Comparison of ENCODE assay signal across 1 cellular context in the genomic region with DNA sequence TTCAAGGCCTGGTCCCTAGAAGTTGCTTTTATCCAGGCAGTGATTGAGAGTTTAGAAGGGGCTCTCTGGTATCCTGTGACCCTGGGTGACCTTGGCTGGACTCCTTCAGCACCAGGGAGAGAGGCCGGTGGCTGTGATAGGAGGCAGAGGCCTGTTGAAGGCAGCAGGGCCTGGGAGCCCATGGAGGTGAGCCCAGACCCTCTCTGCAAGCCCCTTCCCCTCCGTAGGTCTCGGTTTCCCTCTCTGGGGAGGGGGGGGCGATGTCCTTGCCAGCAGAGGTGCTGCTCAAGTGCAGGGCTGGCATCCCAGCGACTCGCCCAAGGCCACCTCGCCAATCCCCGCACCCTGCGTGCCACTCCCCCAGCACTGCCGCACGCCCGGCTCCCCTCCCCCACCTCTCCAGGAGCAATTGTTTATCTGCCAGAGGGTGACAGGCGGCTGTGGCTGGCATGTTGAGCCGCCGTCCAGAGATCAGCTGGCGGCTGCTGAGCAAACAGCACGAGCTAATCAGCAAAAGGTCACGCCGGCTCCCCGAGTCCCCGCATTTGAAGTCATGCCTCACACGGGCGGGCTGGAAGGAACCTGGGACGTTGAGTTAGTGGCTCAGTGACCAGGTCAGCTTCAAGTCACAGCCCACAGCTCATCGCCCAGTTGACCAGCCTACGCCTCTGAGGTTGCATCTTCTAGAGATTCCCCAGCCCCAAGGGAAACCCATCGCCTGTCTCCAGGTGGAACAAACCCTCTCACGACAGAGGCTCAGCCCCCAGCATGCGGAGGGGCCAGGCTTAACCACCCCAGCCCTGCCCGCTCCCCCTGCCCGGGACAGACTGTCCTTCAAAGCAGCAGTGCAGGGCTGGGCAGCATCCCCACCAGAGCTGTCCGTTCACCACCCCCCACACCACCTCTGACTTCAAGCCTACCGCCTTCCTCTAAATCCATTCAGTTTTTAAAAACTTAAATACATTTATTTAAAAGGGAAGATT.
TF ChIP-seq lines count a peak whose summit lies in the region.

No MANE protein-coding gene starts in this region.

TF ChIP-seq in HepG2, 621 proteins besides CTCF, POLR2A, EP300 and RAD21 (continued from another document and continues in another):
- TF ChIP-seq ZNF281 (CRISPR knock-in tag; IDR thresholded peaks at IDR 0.05; ENCODE audit: borderline replicate concordance): peak; percentile 100
- TF ChIP-seq ESRRA (CRISPR knock-in tag; IDR thresholded peaks at IDR 0.05; ENCODE audit: low read depth): peak; percentile 91
- no peak; the same call in 1 of the 2 replicates for TF ChIP-seq ZNF572 (CRISPR knock-in tag; IDR thresholded peaks at IDR 0.05)
- no peak for TF ChIP-seq ZNF850 (CRISPR knock-in tag; conservative IDR thresholded peaks at IDR 0.05)
- peak; percentile 23; the same call in 1 of the 2 replicates for TF ChIP-seq ZNF335 (CRISPR knock-in tag; IDR thresholded peaks at IDR 0.05)
- no peak for TF ChIP-seq EZH2 (conservative IDR thresholded peaks at IDR 0.05; ENCODE audit: low read depth, low read length)
- no peak for TF ChIP-seq ZNF547 (CRISPR knock-in tag; IDR thresholded peaks at IDR 0.05)
- no peak for TF ChIP-seq SMARCE1 (IDR thresholded peaks at IDR 0.05; ENCODE audit: borderline replicate concordance)
- no peak for TF ChIP-seq ZNF652 (CRISPR knock-in tag; IDR thresholded peaks at IDR 0.05; ENCODE audit: borderline replicate concordance, low read depth)
- no peak for TF ChIP-seq ATF7 (IDR thresholded peaks at IDR 0.05)
- TF ChIP-seq ATF7 (CRISPR knock-in tag; IDR thresholded peaks at IDR 0.05): peak; percentile 53; the same call in 1 of the 2 replicates
- TF ChIP-seq NBN (conservative IDR thresholded peaks at IDR 0.05): no peak
- no peak for TF ChIP-seq ZNF207 (IDR thresholded peaks at IDR 0.05; ENCODE audit: borderline replicate concordance)
- no peak for TF ChIP-seq PHB2 (IDR thresholded peaks at IDR 0.05; ENCODE audit: partially characterized antibody)
- no peak for TF ChIP-seq HNRNPH1 (optimal IDR thresholded peaks at IDR 0.05; ENCODE audit: low read depth, low read length)
- TF ChIP-seq ZIK1 (CRISPR knock-in tag; IDR thresholded peaks at IDR 0.05; ENCODE audit: borderline replicate concordance, low read depth): no peak; the same call in 1 of the 2 replicates
- TF ChIP-seq, protein P1, sequence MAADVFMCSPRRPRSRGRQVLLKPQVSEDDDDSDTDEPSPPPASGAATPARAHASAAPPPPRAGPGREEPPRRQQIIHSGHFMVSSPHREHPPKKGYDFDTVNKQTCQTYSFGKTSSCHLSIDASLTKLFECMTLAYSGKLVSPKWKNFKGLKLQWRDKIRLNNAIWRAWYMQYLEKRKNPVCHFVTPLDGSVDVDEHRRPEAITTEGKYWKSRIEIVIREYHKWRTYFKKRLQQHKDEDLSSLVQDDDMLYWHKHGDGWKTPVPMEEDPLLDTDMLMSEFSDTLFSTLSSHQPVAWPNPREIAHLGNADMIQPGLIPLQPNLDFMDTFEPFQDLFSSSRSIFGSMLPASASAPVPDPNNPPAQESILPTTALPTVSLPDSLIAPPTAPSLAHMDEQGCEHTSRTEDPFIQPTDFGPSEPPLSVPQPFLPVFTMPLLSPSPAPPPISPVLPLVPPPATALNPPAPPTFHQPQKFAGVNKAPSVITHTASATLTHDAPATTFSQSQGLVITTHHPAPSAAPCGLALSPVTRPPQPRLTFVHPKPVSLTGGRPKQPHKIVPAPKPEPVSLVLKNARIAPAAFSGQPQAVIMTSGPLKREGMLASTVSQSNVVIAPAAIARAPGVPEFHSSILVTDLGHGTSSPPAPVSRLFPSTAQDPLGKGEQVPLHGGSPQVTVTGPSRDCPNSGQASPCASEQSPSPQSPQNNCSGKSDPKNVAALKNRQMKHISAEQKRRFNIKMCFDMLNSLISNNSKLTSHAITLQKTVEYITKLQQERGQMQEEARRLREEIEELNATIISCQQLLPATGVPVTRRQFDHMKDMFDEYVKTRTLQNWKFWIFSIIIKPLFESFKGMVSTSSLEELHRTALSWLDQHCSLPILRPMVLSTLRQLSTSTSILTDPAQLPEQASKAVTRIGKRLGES (CRISPR knock-in tag; IDR thresholded peaks at IDR 0.05; ENCODE audit: borderline replicate concordance): peak; percentile 100
- TF ChIP-seq KLF9 (CRISPR knock-in tag; IDR thresholded peaks at IDR 0.05; ENCODE audit: low read depth): 0 out of 2 replicates have a peak, but pooled peaks have one; percentile 68
- TF ChIP-seq ZNF367 (CRISPR knock-in tag; IDR thresholded peaks at IDR 0.05; ENCODE audit: borderline replicate concordance): peak; percentile 64; the same call in 1 of the 2 replicates
- TF ChIP-seq ZNF605 (CRISPR knock-in tag; IDR thresholded peaks at IDR 0.05): peak; percentile 99
- TF ChIP-seq ZNF761 (CRISPR knock-in tag; conservative IDR thresholded peaks at IDR 0.05): peak; percentile 68; the same call in 1 of the 2 replicates
- peak; percentile 99 for TF ChIP-seq TBX2 (CRISPR knock-in tag; IDR thresholded peaks at IDR 0.05; ENCODE audit: borderline replicate concordance)
- TF ChIP-seq SNAPC4 (CRISPR knock-in tag; IDR thresholded peaks at IDR 0.05): peak; percentile 70; the same call in 1 of the 2 replicates
- TF ChIP-seq ZNF766 (CRISPR knock-in tag; IDR thresholded peaks at IDR 0.05; ENCODE audit: borderline replicate concordance): peak; percentile 78; the same call in 1 of the 2 replicates
- TF ChIP-seq KAT2B (IDR thresholded peaks at IDR 0.05; ENCODE audit: borderline replicate concordance, low read depth, low read length): no peak
- peak; percentile 71; the same call in 1 of the 2 replicates for TF ChIP-seq JUND (CRISPR knock-in tag; IDR thresholded peaks at IDR 0.05)
- TF ChIP-seq ZNF598 (CRISPR knock-in tag; IDR thresholded peaks at IDR 0.05; ENCODE audit: borderline replicate concordance): no peak; the same call in 1 of the 2 replicates
- TF ChIP-seq ZEB1 (IDR thresholded peaks at IDR 0.05; ENCODE audit: insufficient replicate concordance, low read depth): peak; percentile 65
- 0 out of 2 replicates have a peak, but pooled peaks have one; percentile 38 for TF ChIP-seq BRD4 (CRISPR knock-in tag; IDR thresholded peaks at IDR 0.05)
- TF ChIP-seq AGO2 (optimal IDR thresholded peaks at IDR 0.05; ENCODE audit: low read depth, low read length): no peak
- 0 out of 2 replicates have a peak, but pooled peaks have one; percentile 44 for TF ChIP-seq CERS6 (CRISPR knock-in tag; IDR thresholded peaks at IDR 0.05)
- TF ChIP-seq, protein P2, sequence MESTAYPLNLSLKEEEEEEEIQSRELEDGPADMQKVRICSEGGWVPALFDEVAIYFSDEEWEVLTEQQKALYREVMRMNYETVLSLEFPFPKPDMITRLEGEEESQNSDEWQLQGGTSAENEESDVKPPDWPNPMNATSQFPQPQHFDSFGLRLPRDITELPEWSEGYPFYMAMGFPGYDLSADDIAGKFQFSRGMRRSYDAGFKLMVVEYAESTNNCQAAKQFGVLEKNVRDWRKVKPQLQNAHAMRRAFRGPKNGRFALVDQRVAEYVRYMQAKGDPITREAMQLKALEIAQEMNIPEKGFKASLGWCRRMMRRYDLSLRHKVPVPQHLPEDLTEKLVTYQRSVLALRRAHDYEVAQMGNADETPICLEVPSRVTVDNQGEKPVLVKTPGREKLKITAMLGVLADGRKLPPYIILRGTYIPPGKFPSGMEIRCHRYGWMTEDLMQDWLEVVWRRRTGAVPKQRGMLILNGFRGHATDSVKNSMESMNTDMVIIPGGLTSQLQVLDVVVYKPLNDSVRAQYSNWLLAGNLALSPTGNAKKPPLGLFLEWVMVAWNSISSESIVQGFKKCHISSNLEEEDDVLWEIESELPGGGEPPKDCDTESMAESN (CRISPR knock-in tag; conservative IDR thresholded peaks at IDR 0.05): peak; percentile 98
- no peak; the same call in none of the 2 replicates for TF ChIP-seq ZNF543 (CRISPR knock-in tag; IDR thresholded peaks at IDR 0.05)
- TF ChIP-seq JARID2 (CRISPR knock-in tag; IDR thresholded peaks at IDR 0.05; ENCODE audit: insufficient replicate concordance): no peak
- TF ChIP-seq SIN3A (IDR thresholded peaks at IDR 0.05; ENCODE audit: borderline replicate concordance, low read depth, low read length): peak; percentile 75; the same call in 1 of the 2 replicates
- TF ChIP-seq TBX3 (IDR thresholded peaks at IDR 0.05; ENCODE audit: borderline replicate concordance): peak; percentile 90
- 0 out of 2 replicates have a peak, but pooled peaks have one; percentile 45 for TF ChIP-seq ZSCAN30 (CRISPR knock-in tag; IDR thresholded peaks at IDR 0.05)
- TF ChIP-seq RARG (CRISPR knock-in tag; IDR thresholded peaks at IDR 0.05; ENCODE audit: low read depth): no peak
- TF ChIP-seq ZBTB8A (CRISPR knock-in tag; IDR thresholded peaks at IDR 0.05; ENCODE audit: borderline replicate concordance, low read depth): peak; percentile 34; the same call in 1 of the 2 replicates
- TF ChIP-seq, protein P3, sequence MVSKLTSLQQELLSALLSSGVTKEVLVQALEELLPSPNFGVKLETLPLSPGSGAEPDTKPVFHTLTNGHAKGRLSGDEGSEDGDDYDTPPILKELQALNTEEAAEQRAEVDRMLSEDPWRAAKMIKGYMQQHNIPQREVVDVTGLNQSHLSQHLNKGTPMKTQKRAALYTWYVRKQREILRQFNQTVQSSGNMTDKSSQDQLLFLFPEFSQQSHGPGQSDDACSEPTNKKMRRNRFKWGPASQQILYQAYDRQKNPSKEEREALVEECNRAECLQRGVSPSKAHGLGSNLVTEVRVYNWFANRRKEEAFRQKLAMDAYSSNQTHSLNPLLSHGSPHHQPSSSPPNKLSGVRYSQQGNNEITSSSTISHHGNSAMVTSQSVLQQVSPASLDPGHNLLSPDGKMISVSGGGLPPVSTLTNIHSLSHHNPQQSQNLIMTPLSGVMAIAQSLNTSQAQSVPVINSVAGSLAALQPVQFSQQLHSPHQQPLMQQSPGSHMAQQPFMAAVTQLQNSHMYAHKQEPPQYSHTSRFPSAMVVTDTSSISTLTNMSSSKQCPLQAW (CRISPR knock-in tag; IDR thresholded peaks at IDR 0.05): peak; percentile 94
- TF ChIP-seq ZNF816 (CRISPR knock-in tag; IDR thresholded peaks at IDR 0.05; ENCODE audit: borderline replicate concordance): peak; percentile 97
- TF ChIP-seq, protein P4, sequence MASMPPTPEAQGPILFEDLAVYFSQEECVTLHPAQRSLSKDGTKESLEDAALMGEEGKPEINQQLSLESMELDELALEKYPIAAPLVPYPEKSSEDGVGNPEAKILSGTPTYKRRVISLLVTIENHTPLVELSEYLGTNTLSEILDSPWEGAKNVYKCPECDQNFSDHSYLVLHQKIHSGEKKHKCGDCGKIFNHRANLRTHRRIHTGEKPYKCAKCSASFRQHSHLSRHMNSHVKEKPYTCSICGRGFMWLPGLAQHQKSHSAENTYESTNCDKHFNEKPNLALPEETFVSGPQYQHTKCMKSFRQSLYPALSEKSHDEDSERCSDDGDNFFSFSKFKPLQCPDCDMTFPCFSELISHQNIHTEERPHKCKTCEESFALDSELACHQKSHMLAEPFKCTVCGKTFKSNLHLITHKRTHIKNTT (CRISPR knock-in tag; IDR thresholded peaks at IDR 0.05): no peak
